Comparison of ENCODE assay signal across 14 cellular contexts in genomic region chr5:116075117-116075910, GRCh38. TPM values are rescaled to one million over a fixed set of nuclear protein-coding genes. Genes with fewer than 3 reads are reported as not detected.
DNase-seq lines count a peak whose midpoint lies in the region; ATAC-seq and TF ChIP-seq lines count a peak whose summit lies in the region.
"Had no signal": no experiment of that assay in that cellular context is flagged by ENCODE, and none has a peak within 500 bp of the region (broad histone marks: within the 10 kb centered on the region; RNA-seq: fewer than 3 reads in every experiment).

No MANE protein-coding gene starts in this region.

- CTCF ChIA-PET in activated CD4-positive, alpha-beta T cell treated with anti-CD3 and anti-CD28 coated beads for 36 hours (lab: Charles Lee): no interaction called here
- CTCF ChIA-PET in activated CD4-positive, alpha-beta T cell treated with anti-CD3 and anti-CD28 coated beads, Interleukin-2, amount 10 ng/mL, durations not matched to agents 7 days and 5 days (lab: Charles Lee): no interaction called here

- H3K27me3 Mint-ChIP-seq in activated CD4-positive, alpha-beta T cell treated with anti-CD3 and anti-CD28 coated beads for 36 hours: peaks cover 22% of the 10 kb centered on the region
- H3K27me3 Mint-ChIP-seq in activated CD4-positive, alpha-beta T cell treated with anti-CD3 and anti-CD28 coated beads, Interleukin-2, amount 10 ng/mL, durations not matched to agents 7 days and 5 days: peaks cover 3% of the 10 kb centered on the region
- peaks cover 27% of the 10 kb centered on the region for H3K27me3 Mint-ChIP-seq in activated naive CD8-positive, alpha-beta T cell treated with anti-CD3 and anti-CD28 coated beads for 36 hours
- H3K27me3 Mint-ChIP-seq in natural killer cell (ENCODE audit: low read depth in 2 of 2): peaks cover 21 to 34% of the 10 kb centered on the region in 2 donors

- H3K27ac Mint-ChIP-seq in activated CD4-positive, alpha-beta T cell treated with anti-CD3 and anti-CD28 coated beads for 36 hours: peak overlapping the region; percentile 27
- no peak overlapping the region for H3K27ac Mint-ChIP-seq in activated CD4-positive, alpha-beta T cell treated with anti-CD3 and anti-CD28 coated beads, Interleukin-2, amount 10 ng/mL, durations not matched to agents 7 days and 5 days
- H3K27ac Mint-ChIP-seq in activated naive CD8-positive, alpha-beta T cell treated with anti-CD3 and anti-CD28 coated beads for 36 hours: peak overlapping the region; percentile 79
- H3K27ac Mint-ChIP-seq in natural killer cell: no peak overlapping the region
- H3K27ac Mint-ChIP-seq: T-cell had no signal

- intact Hi-C loops in activated CD4-positive, alpha-beta T cell treated with anti-CD3 and anti-CD28 coated beads for 36 hours (cut with DNase I, micrococcal nuclease): loop anchor here in 1 of 2 experiments (10.0 kb wide), 1 partner anchor 611 kb away; no protein-coding TSS in a partner anchor
- intact Hi-C loops in natural killer cell (cut with micrococcal nuclease): no loop called here
- intact Hi-C loops in Right ventricle myocardium inferior (cut with DNase I): loop anchor here (10.0 kb wide), 1 partner anchor 761 kb away; no protein-coding TSS in a partner anchor

- peaks cover 9% of the 10 kb centered on the region for H3K36me3 Mint-ChIP-seq in activated CD4-positive, alpha-beta T cell treated with anti-CD3 and anti-CD28 coated beads for 36 hours (ENCODE audit: low read depth)
- no peaks in the 10 kb centered on the region for H3K36me3 Mint-ChIP-seq in activated CD4-positive, alpha-beta T cell treated with anti-CD3 and anti-CD28 coated beads, Interleukin-2, amount 10 ng/mL, durations not matched to agents 7 days and 5 days (ENCODE audit: low read depth)
- peaks cover 12% of the 10 kb centered on the region for H3K36me3 Mint-ChIP-seq in activated naive CD8-positive, alpha-beta T cell treated with anti-CD3 and anti-CD28 coated beads for 36 hours
- H3K36me3 Mint-ChIP-seq in natural killer cell: no peaks in the 10 kb centered on the region

- no peak for TF ChIP-seq CTCF in natural killer cell (IDR thresholded peaks at IDR 0.05)

- H3K4me1 Mint-ChIP-seq in activated CD4-positive, alpha-beta T cell treated with anti-CD3 and anti-CD28 coated beads for 36 hours: peaks cover 23% of the 10 kb centered on the region
- H3K4me1 Mint-ChIP-seq in activated CD4-positive, alpha-beta T cell treated with anti-CD3 and anti-CD28 coated beads, Interleukin-2, amount 10 ng/mL, durations not matched to agents 7 days and 5 days: peaks cover 4% of the 10 kb centered on the region
- H3K4me1 Mint-ChIP-seq in activated naive CD8-positive, alpha-beta T cell treated with anti-CD3 and anti-CD28 coated beads for 36 hours: peaks cover 27% of the 10 kb centered on the region
- H3K4me1 Mint-ChIP-seq in natural killer cell: peaks cover 11 to 15% of the 10 kb centered on the region in 2 donors

- POLR2A ChIA-PET in activated CD4-positive, alpha-beta T cell treated with anti-CD3 and anti-CD28 coated beads for 36 hours (lab: Charles Lee): no interaction called here
- POLR2A ChIA-PET in activated CD4-positive, alpha-beta T cell treated with anti-CD3 and anti-CD28 coated beads, Interleukin-2, amount 10 ng/mL, durations not matched to agents 7 days and 5 days (lab: Charles Lee): no interaction called here

- no peak overlapping the region for H3K4me3 Mint-ChIP-seq in activated CD4-positive, alpha-beta T cell treated with anti-CD3 and anti-CD28 coated beads for 36 hours
- no peak overlapping the region for H3K4me3 Mint-ChIP-seq in activated CD4-positive, alpha-beta T cell treated with anti-CD3 and anti-CD28 coated beads, Interleukin-2, amount 10 ng/mL, durations not matched to agents 7 days and 5 days
- peak overlapping the region; percentile 47 for H3K4me3 Mint-ChIP-seq in activated naive CD8-positive, alpha-beta T cell treated with anti-CD3 and anti-CD28 coated beads for 36 hours
- no peak overlapping the region for H3K4me3 Mint-ChIP-seq in natural killer cell
- H3K4me3 Mint-ChIP-seq: T-cell had no signal

- in situ Hi-C loops in KBM-7 (cut with MboI; ENCODE audit: low pct_unique_long_range_greater_than_20kb, low sequenced_read_pairs): no loop called here

- no peak for DNase-seq in activated CD4-positive, alpha-beta T cell treated with anti-CD3 and anti-CD28 coated beads for 36 hours
- no peak for DNase-seq in activated CD4-positive, alpha-beta T cell treated with anti-CD3 and anti-CD28 coated beads, Interleukin-2, amount 10 ng/mL, durations not matched to agents 7 days and 5 days
- DNase-seq in KBM-7 (peak; percentile 77), natural killer cell (no peak), D341Med (ENCODE audit: low spot score) (no peak), Right ventricle myocardium inferior (ENCODE audit: missing footprints) (no peak)
- no peak for DNase-seq in activated naive CD8-positive, alpha-beta T cell treated with anti-CD3 and anti-CD28 coated beads for 36 hours
- DNase-seq: DMS153, hippocampal formation, NCI-H146, thyroid gland had no signal

- H3K9me3 Mint-ChIP-seq in activated CD4-positive, alpha-beta T cell treated with anti-CD3 and anti-CD28 coated beads for 36 hours (ENCODE audit: low read depth): no peaks in the 10 kb centered on the region
- no peaks in the 10 kb centered on the region for H3K9me3 Mint-ChIP-seq in activated CD4-positive, alpha-beta T cell treated with anti-CD3 and anti-CD28 coated beads, Interleukin-2, amount 10 ng/mL, durations not matched to agents 7 days and 5 days
- H3K9me3 Mint-ChIP-seq in activated naive CD8-positive, alpha-beta T cell treated with anti-CD3 and anti-CD28 coated beads for 36 hours: peaks cover 9% of the 10 kb centered on the region
- H3K9me3 Mint-ChIP-seq in natural killer cell: no peaks in the 10 kb centered on the region
- H3K9me3 Mint-ChIP-seq: T-cell had no signal

- ATAC-seq in activated CD4-positive, alpha-beta T cell treated with anti-CD3 and anti-CD28 coated beads for 36 hours: peak; percentile 23
- peak; percentile 26 to 62 (median 27) for ATAC-seq in natural killer cell
- ATAC-seq in HG02852 (IDR thresholded peaks at IDR 0.05; ENCODE audit: unreplicated experiment): no peak
- no peak for ATAC-seq in Right ventricle myocardium inferior
- ATAC-seq: T-cell had no signal

RNA-seq across cellular contexts. Expression of gene COMMD10, which starts 9.5 kb away (rescaled TPM):
- total RNA-seq in activated CD4-positive, alpha-beta T cell treated with anti-CD3 and anti-CD28 coated beads for 36 hours: 10 to 100 TPM; 19.7 to 23.0 TPM
- total RNA-seq in activated CD4-positive, alpha-beta T cell treated with anti-CD3 and anti-CD28 coated beads, Interleukin-2, amount 10 ng/mL, durations not matched to agents 7 days and 5 days: 10 to 100 TPM; 24.8 to 27.3 TPM
- 10 to 100 TPM; 12.7 to 13.6 TPM for total RNA-seq in activated naive CD8-positive, alpha-beta T cell treated with anti-CD3 and anti-CD28 coated beads for 36 hours
- total RNA-seq in natural killer cell: 10 to 100 TPM; 28.7 to 41.1 (median 35.1) TPM
- total RNA-seq in Right ventricle myocardium inferior: 33.7 TPM

RNA-seq across cellular contexts. Expression of gene ARL14EPL, which starts 43.0 kb away (rescaled TPM):
- total RNA-seq in activated CD4-positive, alpha-beta T cell treated with anti-CD3 and anti-CD28 coated beads for 36 hours: not detected
- total RNA-seq in activated CD4-positive, alpha-beta T cell treated with anti-CD3 and anti-CD28 coated beads, Interleukin-2, amount 10 ng/mL, durations not matched to agents 7 days and 5 days: not detected
- total RNA-seq in activated naive CD8-positive, alpha-beta T cell treated with anti-CD3 and anti-CD28 coated beads for 36 hours: not detected
- not detected for total RNA-seq in natural killer cell
- not detected for total RNA-seq in Right ventricle myocardium inferior
- total RNA-seq: A673, T-cell, thyroid gland had no signal

Comparison
In these comparisons a context has a peak if more than half of its experiments do, and no peak if none do; other contexts are left out.
1. H3K27ac Mint-ChIP-seq: peak in activated CD4-positive, alpha-beta T cell treated with anti-CD3 and anti-CD28 coated beads for 36 hours (single experiment) and activated naive CD8-positive, alpha-beta T cell treated with anti-CD3 and anti-CD28 coated beads for 36 hours (single experiment); none in activated CD4-positive, alpha-beta T cell treated with anti-CD3 and anti-CD28 coated beads, Interleukin-2, amount 10 ng/mL, durations not matched to agents 7 days and 5 days (single experiment) and natural killer cell (0 of 2).
2. ATAC-seq: peak in activated CD4-positive, alpha-beta T cell treated with anti-CD3 and anti-CD28 coated beads for 36 hours (single experiment) and natural killer cell (3 of 3); none in HG02852 (single experiment) and Right ventricle myocardium inferior (single experiment).